ENCODE assay signal across 21 cellular contexts in the genomic region with DNA sequence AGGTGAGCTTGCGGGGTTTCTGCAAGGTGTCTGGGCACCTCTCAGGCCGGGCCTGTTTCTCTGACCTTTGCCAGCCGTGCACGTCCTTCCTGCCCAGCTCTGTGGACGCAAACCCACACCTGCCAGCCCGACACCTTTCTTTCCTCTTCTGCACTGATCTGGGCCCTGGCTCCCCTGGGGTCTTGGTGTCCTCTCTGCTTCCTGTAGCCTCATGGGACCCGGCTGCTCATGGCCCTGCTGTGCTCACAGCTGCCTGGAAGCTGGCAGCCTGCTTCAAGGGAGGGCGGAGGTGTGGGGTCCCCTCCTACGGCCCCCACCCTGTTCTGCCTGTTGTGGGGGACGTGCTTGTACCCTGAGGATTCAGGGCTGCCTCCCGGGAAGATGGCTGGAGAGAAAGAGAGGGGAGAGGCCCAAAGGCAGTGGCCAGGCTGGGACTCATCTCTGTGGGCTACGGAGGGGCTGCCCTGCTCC.
"Had no signal": no experiment of that assay in that cellular context is flagged by ENCODE, and none has a peak within 500 bp of the region (broad histone marks: within the 10 kb centered on the region; RNA-seq: fewer than 3 reads in every experiment).

No MANE protein-coding gene starts in this region.

- H3K27me3 ChIP-seq: body of pancreas, ovary, tibial nerve had no signal

- H3K27ac Mint-ChIP-seq: mesothelial cell of epicardium; stimulated activated effector memory CD8-positive, alpha-beta T cell treated with anti-CD3 and anti-CD28 coated beads, Interleukin-12 subunit alpha, Interleukin-12 subunit beta, amount 100 ng/mL, for 72 hours; T-helper 17 cell had no signal

- H3K27ac ChIP-seq: body of pancreas, coronary artery, lower lobe of right lung, ovary, WERI-Rb-1 had no signal

- DNase-seq: activated CD4-positive, alpha-beta T cell treated with anti-CD3 and anti-CD28 coated beads for 4 hours; activated CD8-positive, alpha-beta memory T cell treated with anti-CD3 and anti-CD28 coated beads for 24 hours; activated naive CD4-positive, alpha-beta T cell treated with Interleukin-2 at 50 U/mL for 16 hours; amniotic stem cell; body of pancreas; effector CD4-positive, alpha-beta T cell; esophagus squamous epithelium; kidney glomerular epithelial cell; lower lobe of right lung; SHP77; SK-N-SH; stimulated activated CD4-positive, alpha-beta T cell treated with anti-CD3 and anti-CD28 coated beads, Interleukin-12 subunit alpha, Interleukin-12 subunit beta, amount 100 ng/mL, for 4 hours; T-helper 17 cell; WERI-Rb-1 had no signal

- H3K4me3 Mint-ChIP-seq: central memory CD8-positive, alpha-beta T cell; mesothelial cell of epicardium; neural crest cell; stimulated activated effector memory CD8-positive, alpha-beta T cell treated with anti-CD3 and anti-CD28 coated beads, Interleukin-12 subunit alpha, Interleukin-12 subunit beta, amount 100 ng/mL, for 72 hours; T-helper 17 cell had no signal

- ATAC-seq: body of pancreas; lower lobe of right lung; stimulated activated effector memory CD8-positive, alpha-beta T cell treated with anti-CD3 and anti-CD28 coated beads, Interleukin-12 subunit alpha, Interleukin-12 subunit beta, amount 100 ng/mL, for 72 hours; T-helper 17 cell had no signal

- H3K27me3 Mint-ChIP-seq: central memory CD8-positive, alpha-beta T cell; T-helper 17 cell had no signal

- H3K4me1 ChIP-seq: body of pancreas had no signal

- H3K9me3 ChIP-seq: body of pancreas, esophagus squamous epithelium, lower lobe of right lung, ovary, SK-N-SH, tibial nerve had no signal

- H3K4me3 ChIP-seq: body of pancreas, coronary artery, esophagus squamous epithelium, lower lobe of right lung, ovary, tibial nerve had no signal

- H3K36me3 ChIP-seq: ovary had no signal

- H3K4me2 ChIP-seq: SK-N-SH had no signal

- H3K9me3 Mint-ChIP-seq: central memory CD8-positive, alpha-beta T cell; mesothelial cell of epicardium; neural crest cell; stimulated activated effector memory CD8-positive, alpha-beta T cell treated with anti-CD3 and anti-CD28 coated beads, Interleukin-12 subunit alpha, Interleukin-12 subunit beta, amount 100 ng/mL, for 72 hours had no signal

- H3K9ac ChIP-seq: SK-N-SH had no signal
